In genomic region chr21:31559368-31560119, GRCh38 we compare ENCODE assay signal across 8 cellular contexts.
DNase-seq lines count a peak whose midpoint lies in the region; ATAC-seq and TF ChIP-seq lines count a peak whose summit lies in the region.

No MANE protein-coding gene starts in this region.

- CTCF ChIA-PET in activated CD4-positive, alpha-beta T cell treated with anti-CD3 and anti-CD28 coated beads for 36 hours (lab: Charles Lee), result interaction anchor here (0.6 to 1.9 kb wide), 21 partner anchors 9 to 917 kb away, joined by 3 to 9 read pairs (median 4); partner anchors contain the start of gene KRTAP20-3

- H3K4me3 Mint-ChIP-seq in activated CD4-positive, alpha-beta T cell treated with anti-CD3 and anti-CD28 coated beads for 36 hours, result peak overlapping the region; percentile 80

- POLR2A ChIA-PET in activated CD4-positive, alpha-beta T cell treated with anti-CD3 and anti-CD28 coated beads for 36 hours (lab: Charles Lee), result interaction anchor here (0.5 to 1.5 kb wide), 17 partner anchors 10 to 427 kb away, joined by 3 to 10 read pairs (median 4); no protein-coding TSS in a partner anchor

- peaks cover 30% of the 10 kb centered on the region for H3K4me1 Mint-ChIP-seq in activated CD4-positive, alpha-beta T cell treated with anti-CD3 and anti-CD28 coated beads for 36 hours

- H3K36me3 Mint-ChIP-seq in activated CD4-positive, alpha-beta T cell treated with anti-CD3 and anti-CD28 coated beads for 36 hours (ENCODE audit: low read depth), result peaks cover 2% of the 10 kb centered on the region

- no peak for TF ChIP-seq POLR2A in GM18505 (IDR thresholded peaks at IDR 0.05; ENCODE audit: borderline replicate concordance, extremely low read depth, insufficient read depth, insufficient read length)

- H3K9me3 Mint-ChIP-seq in activated CD4-positive, alpha-beta T cell treated with anti-CD3 and anti-CD28 coated beads for 36 hours (ENCODE audit: low read depth), result no peaks in the 10 kb centered on the region

- peak overlapping the region; percentile 80 for H3K27ac Mint-ChIP-seq in activated CD4-positive, alpha-beta T cell treated with anti-CD3 and anti-CD28 coated beads for 36 hours

- peak; percentile 75 for ATAC-seq in GM18505 (IDR thresholded peaks at IDR 0.05; ENCODE audit: unreplicated experiment)
- peak; percentile 83 for ATAC-seq in HG02943 (IDR thresholded peaks at IDR 0.05; ENCODE audit: low read depth, unreplicated experiment)
- ATAC-seq in activated CD4-positive, alpha-beta T cell treated with anti-CD3 and anti-CD28 coated beads for 36 hours, result peak; percentile 86

- intact Hi-C loops in activated CD4-positive, alpha-beta T cell treated with anti-CD3 and anti-CD28 coated beads for 36 hours (cut with DNase I, micrococcal nuclease), result loop anchor here (1.0 to 5.0 kb wide), 13 partner anchors 50 to 833 kb away; partner anchors contain the start of genes SOD1 (in 2 of the 2), SCAF4 (in 1 of the 2) and URB1 (in 1 of the 2)

- peaks cover 24% of the 10 kb centered on the region for H3K27me3 Mint-ChIP-seq in activated CD4-positive, alpha-beta T cell treated with anti-CD3 and anti-CD28 coated beads for 36 hours

- DNase-seq in NCI-H2107 treated with DMSO at 0.1 percent for 48 hours (lab: John Stamatoyannopoulos, UW; ENCODE audit: unreplicated experiment), result peak; percentile 97
- DNase-seq in activated CD4-positive, alpha-beta T cell treated with anti-CD3 and anti-CD28 coated beads for 36 hours, result peak; percentile 97
- peak; percentile 96 for DNase-seq in cerebellum (ENCODE audit: low spot score)
- peak; percentile 96 for DNase-seq in kidney tubule cell (ENCODE audit: low spot score)
- DNase-seq in stimulated activated CD4-positive, alpha-beta T cell treated with anti-CD3 and anti-CD28 coated beads, Interleukin-1b, Interleukin-23, amount 100 ng/mL, for 4 hours (ENCODE audit: low read depth in 2 of 2), result peak; percentile 89 to 94
- no peak for DNase-seq in RKO (ENCODE audit: low spot score)
